ENCODE assay signal across 33 cellular contexts in genomic region chr12:56694161-56694560, GRCh38.
"Had no signal": no experiment of that assay in that cellular context is flagged by ENCODE, and none has a peak within 500 bp of the region (broad histone marks: within the 10 kb centered on the region; RNA-seq: fewer than 3 reads in every experiment).

No MANE protein-coding gene starts in this region.

- H3K27ac Mint-ChIP-seq: activated CD4-positive, alpha-beta memory T cell treated with anti-CD3 and anti-CD28 coated beads, Interleukin-2, amount 10 ng/mL, durations not matched to agents 7 days and 5 days; activated naive CD4-positive, alpha-beta T cell treated with anti-CD3 and anti-CD28 coated beads for 36 hours; activated naive CD4-positive, alpha-beta T cell treated with anti-CD3 and anti-CD28 coated beads, Interleukin-2, amount 50 U/mL, for 72 hours; activated T-cell treated with anti-CD3 and anti-CD28 coated beads, Interleukin-2, amount 50 U/mL, for 72 hours; activated T-helper 17 cell treated with anti-CD3 and anti-CD28 coated beads, Interleukin-2, amount 50 U/mL, for 72 hours had no signal

- H3K9me3 Mint-ChIP-seq: activated naive CD4-positive, alpha-beta T cell treated with anti-CD3 and anti-CD28 coated beads for 36 hours; activated naive CD4-positive, alpha-beta T cell treated with anti-CD3 and anti-CD28 coated beads, Interleukin-2, amount 50 U/mL, for 72 hours; activated T-cell treated with anti-CD3 and anti-CD28 coated beads, Interleukin-2, amount 50 U/mL, for 72 hours; activated T-helper 17 cell treated with anti-CD3 and anti-CD28 coated beads, Interleukin-2, amount 50 U/mL, for 72 hours had no signal

- H3K4me3 Mint-ChIP-seq: activated CD4-positive, alpha-beta memory T cell treated with anti-CD3 and anti-CD28 coated beads, Interleukin-2, amount 10 ng/mL, durations not matched to agents 7 days and 5 days; activated naive CD4-positive, alpha-beta T cell treated with anti-CD3 and anti-CD28 coated beads for 36 hours; activated T-cell treated with anti-CD3 and anti-CD28 coated beads, Interleukin-2, amount 50 U/mL, for 72 hours; activated T-helper 17 cell treated with anti-CD3 and anti-CD28 coated beads, Interleukin-2, amount 50 U/mL, for 72 hours had no signal

- DNase-seq: activated CD4-positive, alpha-beta memory T cell treated with anti-CD3 and anti-CD28 coated beads, Interleukin-2, amount 10 ng/mL, durations not matched to agents 7 days and 5 days; activated CD4-positive, alpha-beta T cell treated with anti-CD3 and anti-CD28 coated beads for 1 hour; activated CD4-positive, alpha-beta T cell treated with anti-CD3 and anti-CD28 coated beads for 48 hours; activated CD4-positive, CD25-positive, alpha-beta regulatory T cell; activated gamma-delta T cell treated with Interleukin-2 at 50 U/mL for 16 hours; activated naive CD4-positive, alpha-beta T cell treated with anti-CD3 and anti-CD28 coated beads for 36 hours; activated T-cell treated with anti-CD3 and anti-CD28 coated beads, Interleukin-2, amount 50 U/mL, for 1 hour; activated T-cell treated with anti-CD3 and anti-CD28 coated beads, Interleukin-2, amount 50 U/mL, for 72 hours; amniotic stem cell; brain microvascular endothelial cell; central memory CD4-positive, alpha-beta T cell; Kasumi-1; KG1; MG63; NCI-H1048; NCI-H1105 treated with DMSO at 0.1 percent for 48 hours; NCI-H146; NCI-H187; NCI-H2029 treated with DMSO at 0.1 percent for 48 hours; NCI-H2107; NCI-H2171; NCI-H510A; NCI-H526; NCI-H748 treated with DMSO at 0.1 percent for 48 hours; NK-92 treated with Interleukin-12 subunit alpha and Interleukin-12 subunit beta, amount 100 ng/mL, for 24 hours; PC-3; RPMI8226; SJCRH30; T1000; WERI-Rb-1 had no signal

- ATAC-seq: activated naive CD4-positive, alpha-beta T cell treated with anti-CD3 and anti-CD28 coated beads, Interleukin-2, amount 50 U/mL, for 72 hours; activated T-cell treated with anti-CD3 and anti-CD28 coated beads, Interleukin-2, amount 50 U/mL, for 72 hours; activated T-helper 17 cell treated with anti-CD3 and anti-CD28 coated beads, Interleukin-2, amount 50 U/mL, for 72 hours; PC-3; Right ventricle myocardium inferior had no signal

- H3K4me1 Mint-ChIP-seq: activated T-helper 17 cell treated with anti-CD3 and anti-CD28 coated beads, Interleukin-2, amount 50 U/mL, for 72 hours had no signal

- H3K27me3 Mint-ChIP-seq: activated CD4-positive, alpha-beta memory T cell treated with anti-CD3 and anti-CD28 coated beads, Interleukin-2, amount 10 ng/mL, durations not matched to agents 7 days and 5 days; activated T-helper 17 cell treated with anti-CD3 and anti-CD28 coated beads, Interleukin-2, amount 50 U/mL, for 72 hours had no signal
